In the genomic region with DNA sequence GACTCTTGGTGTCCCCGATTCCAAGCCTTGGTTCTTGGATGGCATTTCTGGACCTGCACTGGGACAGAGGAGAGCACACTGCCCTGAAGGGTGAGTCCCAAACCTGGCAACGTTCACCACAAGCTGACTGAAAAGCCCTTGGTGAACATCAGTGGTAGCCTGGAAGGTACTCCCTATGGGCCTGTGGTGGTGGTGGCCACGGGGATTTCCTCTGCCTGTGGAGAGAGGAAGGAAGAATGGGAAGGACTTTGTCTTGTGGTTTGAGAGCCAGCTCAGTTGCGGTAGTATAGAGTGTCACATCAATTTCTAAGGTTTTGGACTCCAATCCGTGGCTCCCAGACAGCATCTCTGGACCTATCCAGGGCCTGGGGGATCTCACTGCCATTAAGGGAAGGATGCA, we compare ENCODE assay signal across 29 cellular contexts.
"Had no signal": no experiment of that assay in that cellular context is flagged by ENCODE, and none has a peak within 500 bp of the region (broad histone marks: within the 10 kb centered on the region; RNA-seq: fewer than 3 reads in every experiment).

No MANE protein-coding gene starts in this region.

- H3K4me1 Mint-ChIP-seq: activated naive CD4-positive, alpha-beta T cell treated with anti-CD3 and anti-CD28 coated beads, Interleukin-2, amount 50 U/mL, for 24 hours; activated naive CD8-positive, alpha-beta T cell treated with anti-CD3 and anti-CD28 coated beads, Interleukin-2, amount 50 U/mL, for 24 hours; immature natural killer cell; nephron; stimulated activated naive B cell treated with anti-CD40 and anti-IgM and Interleukin-4, amounts not matched to agents 10 μg/mL and 1 μg/mL and 100 μg/mL, for 72 hours had no signal

- H3K9me3 ChIP-seq: esophagus muscularis mucosa, testis, transverse colon had no signal

- H3K36me3 Mint-ChIP-seq: activated naive CD4-positive, alpha-beta T cell treated with anti-CD3 and anti-CD28 coated beads, Interleukin-2, amount 50 U/mL, for 24 hours; stimulated activated naive B cell treated with anti-CD40 and anti-IgM and Interleukin-4, amounts not matched to agents 10 μg/mL and 1 μg/mL and 100 μg/mL, for 72 hours had no signal

- H3K4me1 ChIP-seq: breast epithelium, esophagus muscularis mucosa, foreskin keratinocyte, heart left ventricle, sigmoid colon, testis, transverse colon had no signal

- DNase-seq: activated CD4-positive, alpha-beta T cell treated with anti-CD3 and anti-CD28 coated beads for 1 hour; activated CD4-positive, alpha-beta T cell treated with anti-CD3 and anti-CD28 coated beads, Interleukin-2, amount 10 ng/mL, durations not matched to agents 7 days and 5 days; activated CD8-positive, alpha-beta T cell treated with anti-CD3 and anti-CD28 coated beads for 36 hours; activated naive CD8-positive, alpha-beta T cell treated with anti-CD3 and anti-CD28 coated beads, Interleukin-2, amount 50 U/mL, for 24 hours; activated T-cell treated with anti-CD3 and anti-CD28 coated beads, Interleukin-2, amount 50 U/mL, for 48 hours; amygdala; central memory CD4-positive, alpha-beta T cell; dermis blood vessel endothelial cell; effector CD4-positive, alpha-beta T cell; foreskin keratinocyte; heart left ventricle; hypothalamus; immature natural killer cell; kidney; left colon; mammary epithelial cell; sigmoid colon; small intestine; stimulated activated CD4-positive, alpha-beta T cell treated with anti-CD3 and anti-CD28 coated beads, Interleukin-4, amount 100 ng/mL, for 24 hours; stimulated activated naive B cell treated with anti-CD40 and anti-IgM and Interleukin-4, amounts not matched to agents 10 μg/mL and 1 μg/mL and 100 μg/mL, for 72 hours; T1000; testis; transverse colon had no signal

- ATAC-seq: activated CD8-positive, alpha-beta T cell treated with anti-CD3 and anti-CD28 coated beads for 36 hours; activated naive CD8-positive, alpha-beta T cell treated with anti-CD3 and anti-CD28 coated beads, Interleukin-2, amount 50 U/mL, for 24 hours; foreskin keratinocyte; heart left ventricle; left colon; stimulated activated naive B cell treated with anti-CD40 and anti-IgM and Interleukin-4, amounts not matched to agents 10 μg/mL and 1 μg/mL and 100 μg/mL, for 72 hours; WTC11 had no signal

- H3K4me3 ChIP-seq: breast epithelium, esophagus muscularis mucosa, heart left ventricle, sigmoid colon, testis, transverse colon had no signal

- H3K27ac Mint-ChIP-seq: activated CD4-positive, alpha-beta T cell treated with anti-CD3 and anti-CD28 coated beads, Interleukin-2, amount 10 ng/mL, durations not matched to agents 7 days and 5 days; activated CD8-positive, alpha-beta T cell treated with anti-CD3 and anti-CD28 coated beads for 36 hours; activated naive CD4-positive, alpha-beta T cell treated with anti-CD3 and anti-CD28 coated beads, Interleukin-2, amount 50 U/mL, for 24 hours; activated naive CD8-positive, alpha-beta T cell treated with anti-CD3 and anti-CD28 coated beads, Interleukin-2, amount 50 U/mL, for 24 hours; activated T-helper 2 cell treated with anti-CD3 and anti-CD28 coated beads, Interferon-gamma antibody, Interleukin-2, Interleukin-4, amounts not matched to agents 10 μg/mL and 5 μg/mL and 100 μg/mL, durations not matched to agents 14 hours and 24 hours and 36 hours; immature natural killer cell; nephron; stimulated activated naive B cell treated with anti-CD40 and anti-IgM and Interleukin-4, amounts not matched to agents 10 μg/mL and 1 μg/mL and 100 μg/mL, for 72 hours; WTC11 had no signal

- H3K27me3 ChIP-seq: breast epithelium, esophagus muscularis mucosa, foreskin keratinocyte, heart left ventricle, sigmoid colon, testis, transverse colon had no signal

- H3K9me3 Mint-ChIP-seq: activated CD4-positive, alpha-beta T cell treated with anti-CD3 and anti-CD28 coated beads, Interleukin-2, amount 10 ng/mL, durations not matched to agents 7 days and 5 days; activated CD8-positive, alpha-beta T cell treated with anti-CD3 and anti-CD28 coated beads for 36 hours; activated naive CD4-positive, alpha-beta T cell treated with anti-CD3 and anti-CD28 coated beads, Interleukin-2, amount 50 U/mL, for 24 hours; activated T-helper 2 cell treated with anti-CD3 and anti-CD28 coated beads, Interferon-gamma antibody, Interleukin-2, Interleukin-4, amounts not matched to agents 10 μg/mL and 5 μg/mL and 100 μg/mL, durations not matched to agents 14 hours and 24 hours and 36 hours had no signal

- H3K36me3 ChIP-seq: breast epithelium, esophagus muscularis mucosa, heart left ventricle, sigmoid colon, transverse colon had no signal

- H3K4me3 Mint-ChIP-seq: activated CD4-positive, alpha-beta T cell treated with anti-CD3 and anti-CD28 coated beads, Interleukin-2, amount 10 ng/mL, durations not matched to agents 7 days and 5 days; activated CD8-positive, alpha-beta T cell treated with anti-CD3 and anti-CD28 coated beads for 36 hours; activated naive CD4-positive, alpha-beta T cell treated with anti-CD3 and anti-CD28 coated beads, Interleukin-2, amount 50 U/mL, for 24 hours; activated naive CD8-positive, alpha-beta T cell treated with anti-CD3 and anti-CD28 coated beads, Interleukin-2, amount 50 U/mL, for 24 hours; immature natural killer cell; nephron; stimulated activated naive B cell treated with anti-CD40 and anti-IgM and Interleukin-4, amounts not matched to agents 10 μg/mL and 1 μg/mL and 100 μg/mL, for 72 hours; WTC11 had no signal

- H3K27me3 Mint-ChIP-seq: activated CD8-positive, alpha-beta T cell treated with anti-CD3 and anti-CD28 coated beads for 36 hours had no signal
